In the genomic region with DNA sequence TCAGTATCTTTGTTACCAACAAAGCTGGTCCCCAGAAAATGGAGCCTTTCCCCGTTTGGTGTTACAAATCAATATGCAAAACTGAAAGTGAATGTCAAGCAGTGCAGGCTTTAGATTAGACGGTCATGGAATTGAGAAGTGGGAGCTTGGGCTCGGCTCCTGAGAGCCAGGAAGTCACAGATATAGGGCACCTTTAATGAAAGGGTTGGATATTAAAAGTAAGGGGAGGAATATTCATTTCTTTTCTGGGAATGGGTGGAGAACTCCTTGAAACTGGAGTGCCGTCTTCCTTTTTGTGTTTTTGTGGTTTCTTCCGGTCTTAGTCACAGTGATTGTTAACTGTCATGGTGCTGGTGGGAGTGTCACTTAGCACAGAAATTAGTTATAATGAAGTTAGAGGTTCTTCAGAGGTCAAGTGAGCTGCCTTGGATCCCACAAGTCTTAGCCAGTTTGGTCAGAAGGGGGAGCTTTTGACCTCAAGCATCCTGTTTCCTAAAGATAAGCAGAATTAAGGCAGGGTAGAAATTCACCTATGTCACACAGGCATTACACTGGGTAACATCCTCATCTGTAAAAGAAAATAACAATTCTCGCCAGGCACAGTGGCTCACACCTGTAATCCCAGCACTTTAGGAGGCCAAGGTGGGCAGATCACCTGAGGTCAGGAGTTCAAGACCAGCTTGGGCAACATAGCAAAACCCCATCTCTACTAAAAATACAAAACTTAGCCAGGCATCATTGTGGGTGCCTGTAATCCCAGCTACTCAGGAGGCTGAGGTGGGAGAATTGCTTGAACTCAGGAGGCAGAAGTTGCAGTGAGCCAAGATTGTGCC, we compare ENCODE assay signal across 1 cellular context.
TF ChIP-seq lines count a peak whose summit lies in the region.

No MANE protein-coding gene starts in this region.

TF ChIP-seq in K562, 482 proteins besides CTCF, POLR2A, EP300 and RAD21 (continued from another document and continues in another):
- TF ChIP-seq BHLHE40 (IDR thresholded peaks at IDR 0.05; ENCODE audit: low read length) (peak; percentile 59), KLF16 (IDR thresholded peaks at IDR 0.05) (peak; percentile 83), TEAD2 (tag; IDR thresholded peaks at IDR 0.05) (peak; percentile 2; the same call in 1 of the 2 replicates), PHB2 (IDR thresholded peaks at IDR 0.05; ENCODE audit: low read depth) (0 out of 2 replicates have a peak, but pooled peaks have one; percentile 10), ZNF175 (CRISPR knock-in tag; IDR thresholded peaks at IDR 0.05; ENCODE audit: low read depth) (peak; percentile 70; the same call in 1 of the 2 replicates), ESRRA (IDR thresholded peaks at IDR 0.05; ENCODE audit: borderline replicate concordance, low read depth) (peak; percentile 99), CREB1 (IDR thresholded peaks at IDR 0.05) (0 out of 2 replicates have a peak, but pooled peaks have one; percentile 19), CREB1 (CRISPR knock-in tag; IDR thresholded peaks at IDR 0.05) (0 out of 2 replicates have a peak, but pooled peaks have one; percentile 13), TAL1 (IDR thresholded peaks at IDR 0.05) (peak; percentile 86), NR2C2 (CRISPR knock-in tag; IDR thresholded peaks at IDR 0.05) (no peak), NR2C2 (tag; IDR thresholded peaks at IDR 0.05) (peak; percentile 90), ARNT (IDR thresholded peaks at IDR 0.05) (peak in 1 of 2 experiments; percentile 44; a peak in 2 of 4 replicates), THRAP3 (IDR thresholded peaks at IDR 0.05; ENCODE audit: borderline replicate concordance) (peak; percentile 32; the same call in 1 of the 2 replicates), TAF9B (IDR thresholded peaks at IDR 0.05; ENCODE audit: partially characterized antibody) (peak; percentile 23), SMAD2 (IDR thresholded peaks at IDR 0.05; ENCODE audit: low read depth, low read length) (no peak), NCOA1 (IDR thresholded peaks at IDR 0.05; ENCODE audit: low read depth) (peak; percentile 85), BACH1 (tag; IDR thresholded peaks at IDR 0.05) (peak; percentile 84), ZFX (CRISPR knock-in tag; IDR thresholded peaks at IDR 0.05) (peak; percentile 39; the same call in 1 of the 2 replicates), ZNF766 (CRISPR knock-in tag; conservative IDR thresholded peaks at IDR 0.05) (peak; percentile 75), C11orf30 (IDR thresholded peaks at IDR 0.05; ENCODE audit: low read depth) (peak; percentile 47), ARID1B (IDR thresholded peaks at IDR 0.05) (peak; percentile 94), MAFK (IDR thresholded peaks at IDR 0.05; ENCODE audit: low read length) (peak; percentile 55), MTA2 (IDR thresholded peaks at IDR 0.05; ENCODE audit: low read depth) (peak; percentile 75), CCNT2 (IDR thresholded peaks at IDR 0.05; ENCODE audit: borderline replicate concordance, extremely low read depth, insufficient read length, low read depth, low read length) (peak; percentile 73), HDAC1 (IDR thresholded peaks at IDR 0.05) (peak in 1 of 2 experiments; percentile 81; a peak in 2 of 4 replicates), ZNF146 (CRISPR knock-in tag; IDR thresholded peaks at IDR 0.05; ENCODE audit: unreplicated experiment) (no peak), ETV1 (tag; conservative IDR thresholded peaks at IDR 0.05; ENCODE audit: low read depth) (peak; percentile 97), DLX4 (CRISPR knock-in tag; IDR thresholded peaks at IDR 0.05) (no peak), NEUROD1 (IDR thresholded peaks at IDR 0.05; ENCODE audit: borderline replicate concordance, low read depth, low read length, partially characterized antibody) (peak; percentile 29), CBX3 (IDR thresholded peaks at IDR 0.05; ENCODE audit: borderline replicate concordance in 1 of 2, low read length in 2 of 2) (peak in 1 of 2 experiments; percentile 56; a peak in 1 of 3 replicates), TAF1 (IDR thresholded peaks at IDR 0.05; ENCODE audit: control insufficient read depth, extremely low read depth, insufficient read depth, low read length, severe bottlenecking) (peak; percentile 22), MEF2A (IDR thresholded peaks at IDR 0.05; ENCODE audit: control insufficient read depth, low read depth, low read length) (peak; percentile 57; the same call in 1 of the 2 replicates), CBFA2T3 (IDR thresholded peaks at IDR 0.05) (peak; percentile 92), FOXM1 (IDR thresholded peaks at IDR 0.05; ENCODE audit: low read depth) (no peak; the same call in 1 of the 2 replicates), FOXM1 (CRISPR knock-in tag; IDR thresholded peaks at IDR 0.05; ENCODE audit: low read depth) (no peak), MYNN (IDR thresholded peaks at IDR 0.05) (peak; percentile 19; the same call in 1 of the 2 replicates), MYNN (CRISPR knock-in tag; IDR thresholded peaks at IDR 0.05) (no peak), PBX2 (CRISPR knock-in tag; IDR thresholded peaks at IDR 0.05; ENCODE audit: low read depth) (no peak), PBX2 (tag; conservative IDR thresholded peaks at IDR 0.05; ENCODE audit: low read depth) (peak; percentile 87), GATAD2A (IDR thresholded peaks at IDR 0.05) (0 out of 2 replicates have a peak, but pooled peaks have one; percentile 40), ATF1 (CRISPR knock-in tag; IDR thresholded peaks at IDR 0.05) (no peak), ATF1 (tag; IDR thresholded peaks at IDR 0.05) (peak; percentile 73), MYC (IDR thresholded peaks at IDR 0.05; ENCODE audit: low read depth, low read length) (peak; percentile 49; the same call in 1 of the 2 replicates), MYC (CRISPR knock-in tag; IDR thresholded peaks at IDR 0.05; ENCODE audit: borderline replicate concordance, low read depth) (no peak), CREM (IDR thresholded peaks at IDR 0.05; ENCODE audit: low read depth) (peak; percentile 66), HMGN3 (IDR thresholded peaks at IDR 0.05; ENCODE audit: borderline replicate concordance, extremely low read depth, insufficient read length, low read depth, low read length) (peak; percentile 38), PKNOX1 (IDR thresholded peaks at IDR 0.05) (peak; percentile 93), MAFF (IDR thresholded peaks at IDR 0.05; ENCODE audit: low read length) (peak; percentile 37; the same call in 1 of the 2 replicates)
- TF ChIP-seq, protein P1, sequence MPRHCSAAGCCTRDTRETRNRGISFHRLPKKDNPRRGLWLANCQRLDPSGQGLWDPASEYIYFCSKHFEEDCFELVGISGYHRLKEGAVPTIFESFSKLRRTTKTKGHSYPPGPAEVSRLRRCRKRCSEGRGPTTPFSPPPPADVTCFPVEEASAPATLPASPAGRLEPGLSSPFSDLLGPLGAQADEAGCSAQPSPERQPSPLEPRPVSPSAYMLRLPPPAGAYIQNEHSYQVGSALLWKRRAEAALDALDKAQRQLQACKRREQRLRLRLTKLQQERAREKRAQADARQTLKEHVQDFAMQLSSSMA (CRISPR knock-in tag; IDR thresholded peaks at IDR 0.05): no peak
- TF ChIP-seq, protein P2, sequence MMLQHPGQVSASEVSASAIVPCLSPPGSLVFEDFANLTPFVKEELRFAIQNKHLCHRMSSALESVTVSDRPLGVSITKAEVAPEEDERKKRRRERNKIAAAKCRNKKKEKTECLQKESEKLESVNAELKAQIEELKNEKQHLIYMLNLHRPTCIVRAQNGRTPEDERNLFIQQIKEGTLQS (IDR thresholded peaks at IDR 0.05): peak; percentile 67
- TF ChIP-seq, protein P2 (CRISPR knock-in tag; conservative IDR thresholded peaks at IDR 0.05): no peak
- TF ChIP-seq, protein P3, sequence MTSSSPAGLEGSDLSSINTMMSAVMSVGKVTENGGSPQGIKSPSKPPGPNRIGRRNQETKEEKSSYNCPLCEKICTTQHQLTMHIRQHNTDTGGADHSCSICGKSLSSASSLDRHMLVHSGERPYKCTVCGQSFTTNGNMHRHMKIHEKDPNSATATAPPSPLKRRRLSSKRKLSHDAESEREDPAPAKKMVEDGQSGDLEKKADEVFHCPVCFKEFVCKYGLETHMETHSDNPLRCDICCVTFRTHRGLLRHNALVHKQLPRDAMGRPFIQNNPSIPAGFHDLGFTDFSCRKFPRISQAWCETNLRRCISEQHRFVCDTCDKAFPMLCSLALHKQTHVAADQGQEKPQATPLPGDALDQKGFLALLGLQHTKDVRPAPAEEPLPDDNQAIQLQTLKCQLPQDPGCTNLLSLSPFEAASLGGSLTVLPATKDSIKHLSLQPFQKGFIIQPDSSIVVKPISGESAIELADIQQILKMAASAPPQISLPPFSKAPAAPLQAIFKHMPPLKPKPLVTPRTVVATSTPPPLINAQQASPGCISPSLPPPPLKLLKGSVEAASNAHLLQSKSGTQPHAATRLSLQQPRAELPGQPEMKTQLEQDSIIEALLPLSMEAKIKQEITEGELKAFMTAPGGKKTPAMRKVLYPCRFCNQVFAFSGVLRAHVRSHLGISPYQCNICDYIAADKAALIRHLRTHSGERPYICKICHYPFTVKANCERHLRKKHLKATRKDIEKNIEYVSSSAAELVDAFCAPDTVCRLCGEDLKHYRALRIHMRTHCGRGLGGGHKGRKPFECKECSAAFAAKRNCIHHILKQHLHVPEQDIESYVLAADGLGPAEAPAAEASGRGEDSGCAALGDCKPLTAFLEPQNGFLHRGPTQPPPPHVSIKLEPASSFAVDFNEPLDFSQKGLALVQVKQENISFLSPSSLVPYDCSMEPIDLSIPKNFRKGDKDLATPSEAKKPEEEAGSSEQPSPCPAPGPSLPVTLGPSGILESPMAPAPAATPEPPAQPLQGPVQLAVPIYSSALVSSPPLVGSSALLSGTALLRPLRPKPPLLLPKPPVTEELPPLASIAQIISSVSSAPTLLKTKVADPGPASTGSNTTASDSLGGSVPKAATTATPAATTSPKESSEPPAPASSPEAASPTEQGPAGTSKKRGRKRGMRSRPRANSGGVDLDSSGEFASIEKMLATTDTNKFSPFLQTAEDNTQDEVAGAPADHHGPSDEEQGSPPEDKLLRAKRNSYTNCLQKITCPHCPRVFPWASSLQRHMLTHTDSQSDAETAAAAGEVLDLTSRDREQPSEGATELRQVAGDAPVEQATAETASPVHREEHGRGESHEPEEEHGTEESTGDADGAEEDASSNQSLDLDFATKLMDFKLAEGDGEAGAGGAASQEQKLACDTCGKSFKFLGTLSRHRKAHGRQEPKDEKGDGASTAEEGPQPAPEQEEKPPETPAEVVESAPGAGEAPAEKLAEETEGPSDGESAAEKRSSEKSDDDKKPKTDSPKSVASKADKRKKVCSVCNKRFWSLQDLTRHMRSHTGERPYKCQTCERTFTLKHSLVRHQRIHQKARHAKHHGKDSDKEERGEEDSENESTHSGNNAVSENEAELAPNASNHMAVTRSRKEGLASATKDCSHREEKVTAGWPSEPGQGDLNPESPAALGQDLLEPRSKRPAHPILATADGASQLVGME (CRISPR knock-in tag; IDR thresholded peaks at IDR 0.05): peak; percentile 58; the same call in 1 of the 2 replicates
